In genomic region chr12:68932123-68932700, GRCh38 we compare ENCODE assay signal across 8 cellular contexts. TPM values are rescaled to one million over a fixed set of nuclear protein-coding genes. Genes with fewer than 3 reads are reported as not detected.
A peak's percentile ranks its signal among the peaks of the same experiment; 100 is the strongest.
DNase-seq lines count a peak whose midpoint lies in the region; ATAC-seq lines count a peak whose summit lies in the region.

No MANE protein-coding gene starts in this region.

- H3K9me3 ChIP-seq in effector memory CD4-positive, alpha-beta T cell (ENCODE audit: control insufficient read depth, low read length) = no peaks in the 10 kb centered on the region
- H3K9me3 ChIP-seq in mononuclear cell (ENCODE audit: low read depth, low read length) (no peaks in the 10 kb centered on the region), aorta (ENCODE audit: control insufficient read depth, low read length) (no peaks in the 10 kb centered on the region)

- intact Hi-C loops in aorta (cut with DNase I) = no loop called here
- intact Hi-C loops in posterior cingulate gyrus (cut with DNase I) = loop anchor here (5.0 kb wide), 1 partner anchor 45 kb away; no protein-coding TSS in a partner anchor

- H3K4me3 ChIP-seq in effector memory CD4-positive, alpha-beta T cell (ENCODE audit: insufficient read depth, low read depth, low read length, poor library complexity, severe bottlenecking) = peak overlapping the region; percentile 67
- H3K4me3 ChIP-seq in mononuclear cell (ENCODE audit: low read length) (peak overlapping the region; percentile 64), aorta (ENCODE audit: low read length in 2 of 2) (peak overlapping the region; percentile 35 to 56)

- ATAC-seq in HG02840 (IDR thresholded peaks at IDR 0.05; ENCODE audit: low FRiP score, unreplicated experiment) (peak; percentile 42), aorta (ENCODE audit: low FRiP score) (no peak)

- peaks cover 4% of the 10 kb centered on the region for H3K4me1 ChIP-seq in effector memory CD4-positive, alpha-beta T cell (ENCODE audit: control insufficient read depth, insufficient read depth, low read length, poor library complexity, severe bottlenecking)
- peaks cover 19% of the 10 kb centered on the region for H3K4me1 ChIP-seq in mononuclear cell (ENCODE audit: insufficient read depth, low read length)
- no peaks in the 10 kb centered on the region for H3K4me1 ChIP-seq in aorta (ENCODE audit: control insufficient read depth in 1 of 2, insufficient read depth in 2 of 2, low read length in 2 of 2)

- H3K27me3 ChIP-seq in effector memory CD4-positive, alpha-beta T cell (replicated peaks; ENCODE audit: control insufficient read depth, insufficient read depth, low read length, poor library complexity, severe bottlenecking) = no peaks in the 10 kb centered on the region
- H3K27me3 ChIP-seq in mononuclear cell (ENCODE audit: insufficient read depth, low read length) (peaks cover 14% of the 10 kb centered on the region), aorta (ENCODE audit: control insufficient read depth in 1 of 2, insufficient read depth in 2 of 2, low read length in 1 of 2) (no peaks in the 10 kb centered on the region)

- DNase-seq in activated CD4-positive, alpha-beta T cell treated with anti-CD3 and anti-CD28 coated beads for 4 hours = peak; percentile 4 to 17
- no peak for DNase-seq in activated CD4-positive, alpha-beta T cell treated with anti-CD3 and anti-CD28 coated beads, Interleukin-2, amount 50 U/mL, for 1 hour
- DNase-seq in OCI-M2 (lab: John Stamatoyannopoulos, UW; ENCODE audit: unreplicated experiment) = peak; percentile 31
- no peak for DNase-seq in effector memory CD4-positive, alpha-beta T cell
- no peak for DNase-seq in aorta
- DNase-seq in posterior cingulate gyrus = no peak

- 24 to 25% methylated on average over 9 of the region's 9 CpGs for WGBS in aorta, 2 donors

- H3K36me3 ChIP-seq in effector memory CD4-positive, alpha-beta T cell (ENCODE audit: control insufficient read depth, insufficient read depth, low read length) = no peaks in the 10 kb centered on the region
- no peaks in the 10 kb centered on the region for H3K36me3 ChIP-seq in aorta (ENCODE audit: control insufficient read depth in 1 of 2, insufficient read depth in 2 of 2, low read length in 1 of 2)

- no peak overlapping the region for H3K27ac ChIP-seq in effector memory CD4-positive, alpha-beta T cell (ENCODE audit: insufficient read depth, low read length, poor library complexity, severe bottlenecking)
- no peak overlapping the region for H3K27ac ChIP-seq in aorta (ENCODE audit: low read depth in 1 of 2, low read length in 2 of 2)

RNA-seq across cellular contexts. Expression of gene CPM, which starts 0.8 kb away (rescaled TPM):
- total RNA-seq in mononuclear cell (13.2 TPM), aorta (10 to 100 TPM; 20.7 to 26.6 TPM)
- polyA plus RNA-seq in aorta = 10 to 100 TPM in 1 of 2 donors, under 1 TPM in 1; 0.56 to 15.5 TPM

Comparison
In these comparisons a context has a peak if more than half of its experiments do, and no peak if none do; other contexts are left out.
1. DNase-seq: peak in activated CD4-positive, alpha-beta T cell treated with anti-CD3 and anti-CD28 coated beads for 4 hours (2 of 2) and OCI-M2 (single experiment); none in activated CD4-positive, alpha-beta T cell treated with anti-CD3 and anti-CD28 coated beads, Interleukin-2, amount 50 U/mL, for 1 hour (single experiment), effector memory CD4-positive, alpha-beta T cell (0 of 3), aorta (0 of 2) and posterior cingulate gyrus (0 of 10).
2. Peak in every context shown above with its lines, with median percentiles within 50 percentile points of each other: H3K4me3 ChIP-seq.